ENCODE assay signal across 8 cellular contexts in genomic region chr2:180125245-180125962, GRCh38.
DNase-seq lines count a peak whose midpoint lies in the region; ATAC-seq and TF ChIP-seq lines count a peak whose summit lies in the region.

No MANE protein-coding gene starts in this region.

- peak; percentile 81 for ATAC-seq in GM21576 (IDR thresholded peaks at IDR 0.05; ENCODE audit: unreplicated experiment)
- peak; percentile 78 to 92 for ATAC-seq in upper lobe of left lung (ENCODE audit: low FRiP score in 2 of 2)

- peaks cover 24% of the 10 kb centered on the region for H3K4me1 Mint-ChIP-seq in neural progenitor cell

- peaks cover 2% of the 10 kb centered on the region for H3K9me3 Mint-ChIP-seq in neural progenitor cell

- peaks cover 5% of the 10 kb centered on the region for H3K27me3 Mint-ChIP-seq in neural progenitor cell (ENCODE audit: insufficient read depth, low read depth)

- no peaks in the 10 kb centered on the region for H4K20me1 ChIP-seq in KMS-11 (ENCODE audit: insufficient read depth)
- H4K20me1 ChIP-seq in neural progenitor cell (ENCODE audit: low read depth), result no peaks in the 10 kb centered on the region

- H3K4me2 ChIP-seq in KMS-11 (no peak overlapping the region), neural progenitor cell (peak overlapping the region; percentile 51)

- H3K4me3 Mint-ChIP-seq in neural progenitor cell, result no peak overlapping the region

- H3K27ac ChIP-seq in KMS-11, result no peak overlapping the region
- no peak overlapping the region for H3K27ac ChIP-seq in neural progenitor cell
- H3K27ac ChIP-seq in upper lobe of left lung, result no peak overlapping the region

- no peak for TF ChIP-seq EP300 in upper lobe of left lung (IDR thresholded peaks at IDR 0.05)

- H3K79me2 ChIP-seq in KMS-11 (ENCODE audit: insufficient read depth, low read depth) (no peaks in the 10 kb centered on the region), neural progenitor cell (ENCODE audit: low read depth) (no peaks in the 10 kb centered on the region)

- no peaks in the 10 kb centered on the region for H3K36me3 Mint-ChIP-seq in neural progenitor cell

- H3K4me1 ChIP-seq in KMS-11 (ENCODE audit: low read depth, poor library complexity, severe bottlenecking) (no peaks in the 10 kb centered on the region), neural progenitor cell (peaks cover 11% of the 10 kb centered on the region), upper lobe of left lung (no peaks in the 10 kb centered on the region)

- H3K27ac Mint-ChIP-seq in neural progenitor cell, result no peak overlapping the region

- peaks cover 3% of the 10 kb centered on the region for H3F3A ChIP-seq in neural progenitor cell (ENCODE audit: low read depth)

- H3K9me3 ChIP-seq in neural progenitor cell (ENCODE audit: low read depth) (no peaks in the 10 kb centered on the region), upper lobe of left lung (no peaks in the 10 kb centered on the region)

- 23 to 33% methylated on average over 13 of the region's 13 CpGs for WGBS in upper lobe of left lung, 2 donors

- no peaks in the 10 kb centered on the region for H3K36me3 ChIP-seq in KMS-11 (ENCODE audit: insufficient read depth)
- no peaks in the 10 kb centered on the region for H3K36me3 ChIP-seq in neural progenitor cell
- no peaks in the 10 kb centered on the region for H3K36me3 ChIP-seq in upper lobe of left lung

- DNase-seq in DMS153 treated with DMSO at 0.1 percent for 48 hours (lab: John Stamatoyannopoulos, UW; ENCODE audit: unreplicated experiment), result peak; percentile 77
- DNase-seq in OCI-M2 (lab: John Stamatoyannopoulos, UW; ENCODE audit: unreplicated experiment), result peak; percentile 62
- DNase-seq in activated T-helper 1 cell treated with Interleukin-2 at 50 U/mL for 16 hours (ENCODE audit: low read depth), result peak; percentile 4
- peak; percentile 94 for DNase-seq in fibroblast of the conjunctiva (ENCODE audit: low read depth)
- DNase-seq in neural progenitor cell (ENCODE audit: low spot score), result peak; percentile 89
- DNase-seq in upper lobe of left lung, result peak in 1 of 2 donors; percentile 59

- H3K4me3 ChIP-seq in KMS-11 (IDR thresholded peaks at IDR 0.05; ENCODE audit: insufficient read depth, low read depth, low read length) (no peak overlapping the region), neural progenitor cell (no peak overlapping the region), upper lobe of left lung (no peak overlapping the region)

- H2AFZ ChIP-seq in KMS-11 (ENCODE audit: low read depth), result peak overlapping the region; percentile 16
- peak overlapping the region; percentile 74 for H2AFZ ChIP-seq in neural progenitor cell (replicated peaks)

- TF ChIP-seq POLR2A in upper lobe of left lung (IDR thresholded peaks at IDR 0.05), result no peak

- TF ChIP-seq CTCF in KMS-11 (conservative IDR thresholded peaks at IDR 0.05; ENCODE audit: low read depth, low read length) (peak; percentile 71), neural progenitor cell (IDR thresholded peaks at IDR 0.05) (peak; percentile 77), upper lobe of left lung (IDR thresholded peaks at IDR 0.05) (peak in 4 of 6 experiments; percentile 11 to 31 (median 25))

- H3K9ac ChIP-seq in KMS-11 (no peak overlapping the region), neural progenitor cell (no peak overlapping the region)

- H3K27me3 ChIP-seq in KMS-11 (ENCODE audit: insufficient read depth, low read depth) (no peaks in the 10 kb centered on the region), neural progenitor cell (no peaks in the 10 kb centered on the region), upper lobe of left lung (no peaks in the 10 kb centered on the region)

Comparison
In these comparisons a context has a peak if more than half of its experiments do, and no peak if none do; other contexts are left out.
1. CTCF ChIP-seq: peak in every context shown above with its lines; median percentile 77 in neural progenitor cell; 71 in KMS-11; 25 in upper lobe of left lung.